ENCODE assay signal across 1 cellular context in genomic region chr11:75959540-75959939, GRCh38.
TF ChIP-seq lines count a peak whose summit lies in the region.

No MANE protein-coding gene starts in this region.

TF ChIP-seq in K562, 482 proteins besides CTCF, POLR2A, EP300 and RAD21 (continued from another document):
- no peak for TF ChIP-seq RBBP5 (IDR thresholded peaks at IDR 0.05; ENCODE audit: borderline replicate concordance, insufficient read depth, low read length, poor library complexity, severe bottlenecking)
